6 cellular contexts compared by ENCODE assay signal in the genomic region with DNA sequence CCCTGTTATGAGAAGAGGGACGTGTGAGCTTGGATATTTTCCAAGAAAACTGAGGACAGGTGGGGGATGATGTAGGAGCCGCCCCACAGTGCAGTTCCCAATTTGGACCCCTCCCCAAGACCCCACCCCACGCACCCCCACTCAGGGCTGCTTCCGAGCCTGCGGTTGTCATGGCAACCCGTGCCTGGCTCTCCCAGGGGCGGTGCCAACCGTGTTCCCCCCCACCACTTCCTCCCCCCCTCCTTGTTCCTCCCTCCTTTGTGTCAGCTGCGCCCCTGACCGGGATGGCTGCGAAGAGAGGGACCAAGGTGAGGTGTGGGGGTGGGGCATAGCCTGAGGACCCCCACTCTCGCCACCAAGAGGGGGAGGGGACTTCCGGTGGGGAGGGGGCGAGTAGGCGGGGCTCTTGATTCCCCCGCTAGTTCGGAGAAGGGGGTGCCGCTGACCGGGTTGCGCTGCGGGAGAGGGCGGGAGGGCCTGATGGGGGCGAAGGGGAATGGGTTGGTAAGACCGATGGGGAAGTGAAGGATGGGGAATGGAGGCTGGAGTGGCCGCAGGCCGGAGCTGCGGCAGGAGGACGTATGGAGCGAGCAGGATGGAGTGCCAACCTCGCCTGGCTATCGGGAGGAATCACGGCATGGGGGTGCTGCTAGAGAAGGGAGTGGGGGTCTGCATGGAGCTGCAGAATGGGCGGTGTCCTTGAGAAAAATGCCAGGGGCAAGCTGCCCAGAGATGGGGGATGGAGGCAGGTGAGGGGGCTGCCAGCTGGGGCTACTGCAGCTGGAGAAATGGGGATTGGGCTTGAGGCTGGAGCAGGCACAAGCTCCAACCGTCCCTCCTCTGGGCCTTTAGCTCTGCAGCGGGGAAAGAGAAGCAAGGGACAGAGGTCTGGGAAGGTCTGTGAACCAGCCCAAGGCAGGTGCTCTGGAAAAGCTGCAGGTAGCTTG. TPM values are rescaled to one million over a fixed set of nuclear protein-coding genes. Genes with fewer than 3 reads are reported as not detected.
DNase-seq lines count a peak whose midpoint lies in the region; ATAC-seq and TF ChIP-seq lines count a peak whose summit lies in the region.

No MANE protein-coding gene starts in this region.

- no peaks in the 10 kb centered on the region for H3K9me3 ChIP-seq in CD4-positive, alpha-beta memory T cell (ENCODE audit: control insufficient read depth in 1 of 2, low read length in 2 of 2)

- CTCF ChIA-PET in CD4-positive, alpha-beta memory T cell (lab: Charles Lee; ENCODE audit: partially characterized antibody): interaction anchor here (0.9 to 12.5 kb wide), 20 partner anchors 19 to 418 kb away, joined by 3 to 229 read pairs (median 4); a partner anchor contains a TSS

- H3K27ac Mint-ChIP-seq in CD4-positive, alpha-beta memory T cell: peak overlapping the region; percentile 94 to 100 (median 99)
- peak overlapping the region; percentile 95 to 99 for H3K27ac Mint-ChIP-seq in natural killer cell

- H3K4me3 ChIP-seq in CD4-positive, alpha-beta memory T cell (ENCODE audit: low read length in 2 of 2): peak overlapping the region; percentile 83 to 93
- H3K4me3 ChIP-seq in astrocyte of the spinal cord (ENCODE audit: low read depth, low read length): peak overlapping the region; percentile 92

- H3K4me3 Mint-ChIP-seq in CD4-positive, alpha-beta memory T cell: peak overlapping the region; percentile 96 to 100 (median 99)
- H3K4me3 Mint-ChIP-seq in natural killer cell: peak overlapping the region; percentile 95

- peaks cover 18 to 40% of the 10 kb centered on the region in 2 donors for H3K36me3 Mint-ChIP-seq in CD4-positive, alpha-beta memory T cell
- no peaks in the 10 kb centered on the region for H3K36me3 Mint-ChIP-seq in natural killer cell

- H3K27me3 Mint-ChIP-seq in CD4-positive, alpha-beta memory T cell: no peaks in the 10 kb centered on the region
- H3K27me3 Mint-ChIP-seq in natural killer cell (ENCODE audit: low read depth in 2 of 2): peaks cover 0 to 5% of the 10 kb centered on the region in 2 donors

- in situ Hi-C loops in astrocyte of the spinal cord (cut with HindIII; ENCODE audit: low sequenced_read_pairs): no loop called here

- POLR2A ChIA-PET in CD4-positive, alpha-beta memory T cell (lab: Charles Lee; ENCODE audit: partially characterized antibody): interaction anchor here (0.5 to 4.6 kb wide), 20 partner anchors 19 to 953 kb away, joined by 3 to 48 read pairs (median 4); a partner anchor contains a TSS

- no peaks in the 10 kb centered on the region for H3K9me3 Mint-ChIP-seq in CD4-positive, alpha-beta memory T cell
- no peaks in the 10 kb centered on the region for H3K9me3 Mint-ChIP-seq in natural killer cell

- DNase-seq in CD4-positive, alpha-beta memory T cell: peak; percentile 53 to 67 (median 56)
- DNase-seq in NCI-H446 treated with DMSO at 0.1 percent for 48 hours (lab: John Stamatoyannopoulos, UW) (peak; percentile 12), astrocyte of the spinal cord (ENCODE audit: low read depth, low spot score) (peak; percentile 47), natural killer cell (no peak), HT-29 (ENCODE audit: low spot score) (no peak)

- ATAC-seq in natural killer cell: no peak
- no peak for ATAC-seq in HG02852 (IDR thresholded peaks at IDR 0.05; ENCODE audit: unreplicated experiment)

- H3K4me1 ChIP-seq in CD4-positive, alpha-beta memory T cell (ENCODE audit: insufficient read depth, low read length): peaks cover 50% of the 10 kb centered on the region

- TF ChIP-seq CTCF in astrocyte of the spinal cord (IDR thresholded peaks at IDR 0.05; ENCODE audit: low read depth, low read length): no peak
- no peak for TF ChIP-seq CTCF in natural killer cell (IDR thresholded peaks at IDR 0.05)

- H3K27ac ChIP-seq in CD4-positive, alpha-beta memory T cell (ENCODE audit: low read depth, low read length): peak overlapping the region; percentile 87

- no peaks in the 10 kb centered on the region for H3K27me3 ChIP-seq in CD4-positive, alpha-beta memory T cell (ENCODE audit: insufficient read depth, low read length)

- intact Hi-C loops in CD4-positive, alpha-beta memory T cell (cut with micrococcal nuclease): loop anchor here (5.0 to 10.0 kb wide), 3 partner anchors 33 to 150 kb away; a partner anchor contains a TSS
- intact Hi-C loops in natural killer cell (cut with micrococcal nuclease): loop anchor here (5.0 kb wide), 2 partner anchors 53 to 418 kb away; no protein-coding TSS in a partner anchor

- H3K4me1 Mint-ChIP-seq in CD4-positive, alpha-beta memory T cell: peaks cover 31 to 55% (median 44%) of the 10 kb centered on the region in 4 donors
- peaks cover 28 to 40% of the 10 kb centered on the region in 2 donors for H3K4me1 Mint-ChIP-seq in natural killer cell

- H3K36me3 ChIP-seq in CD4-positive, alpha-beta memory T cell (ENCODE audit: insufficient read depth, low read length): peaks cover 26% of the 10 kb centered on the region

RNA-seq across cellular contexts. Expression of a gene that starts 1.0 kb away (rescaled TPM):
- 1 to 10 TPM; 8.4 to 8.5 TPM for total RNA-seq in CD4-positive, alpha-beta memory T cell
- polyA plus RNA-seq in CD4-positive, alpha-beta memory T cell: 1 to 10 TPM; 1.6 to 3.6 TPM
- total RNA-seq in natural killer cell: 1 to 10 TPM in 2 of 3 donors, under 1 TPM in 1; 0.94 to 4.9 (median 2.5) TPM
- not detected in 2 replicates for total RNA-seq in HT-29 (2014; rRNA removed; shearing (Covaris generic))

RNA-seq across cellular contexts. Expression of a gene that starts 1.5 kb away (rescaled TPM):
- total RNA-seq in CD4-positive, alpha-beta memory T cell: 100 to 1,000 TPM; 173 to 180 TPM
- polyA plus RNA-seq in CD4-positive, alpha-beta memory T cell: 100 to 1,000 TPM; 469 to 488 TPM
- 100 to 1,000 TPM in 2 of 3 donors, 10 to 100 TPM in 1; 95.3 to 113 (median 104) TPM for total RNA-seq in natural killer cell
- 107 and 128 TPM in 2 replicates for total RNA-seq in HT-29 (2014; rRNA removed; shearing (Covaris generic))

RNA-seq across cellular contexts. Expression of a gene that starts 33.1 kb away (rescaled TPM):
- 10 to 100 TPM; 30.9 to 33.5 TPM for total RNA-seq in CD4-positive, alpha-beta memory T cell
- 1 to 10 TPM; 6.1 to 6.7 TPM for polyA plus RNA-seq in CD4-positive, alpha-beta memory T cell
- total RNA-seq in natural killer cell: 10 to 100 TPM; 16.2 to 19.4 (median 18.6) TPM
- total RNA-seq in HT-29 (2014; rRNA removed; shearing (Covaris generic)): 4.2 and 7.6 TPM in 2 replicates

RNA-seq across cellular contexts. Expression of a gene that starts 33.9 kb away (rescaled TPM):
- 10 to 100 TPM; 17.7 to 18.2 TPM for total RNA-seq in CD4-positive, alpha-beta memory T cell
- 10 to 100 TPM; 42.5 to 65.5 TPM for polyA plus RNA-seq in CD4-positive, alpha-beta memory T cell
- 10 to 100 TPM; 22.3 to 28.5 (median 27.9) TPM for total RNA-seq in natural killer cell
- 72.2 and 86.8 TPM in 2 replicates for total RNA-seq in HT-29 (2014; rRNA removed; shearing (Covaris generic))

RNA-seq across cellular contexts. Expression of a gene that starts 34.3 kb away (rescaled TPM):
- 10 to 100 TPM; 51.6 to 53.6 TPM for total RNA-seq in CD4-positive, alpha-beta memory T cell
- 100 to 1,000 TPM; 101 to 119 TPM for polyA plus RNA-seq in CD4-positive, alpha-beta memory T cell
- 10 to 100 TPM; 26.8 to 45.7 (median 41.5) TPM for total RNA-seq in natural killer cell
- 86.2 and 100 TPM in 2 replicates for total RNA-seq in HT-29 (2014; rRNA removed; shearing (Covaris generic))

Comparison
In these comparisons a context has a peak if more than half of its experiments do, and no peak if none do; other contexts are left out.
1. DNase-seq: peak in CD4-positive, alpha-beta memory T cell (5 of 5), NCI-H446 treated with DMSO at 0.1 percent for 48 hours (single experiment) and astrocyte of the spinal cord (single experiment); none in natural killer cell (single experiment) and HT-29 (single experiment).